17 cellular contexts compared by ENCODE assay signal in genomic region chr1:109832935-109833334, GRCh38.
DNase-seq lines count a peak whose midpoint lies in the region; ATAC-seq and TF ChIP-seq lines count a peak whose summit lies in the region.
"Had no signal": no experiment of that assay in that cellular context is flagged by ENCODE, and none has a peak within 500 bp of the region (broad histone marks: within the 10 kb centered on the region; RNA-seq: fewer than 3 reads in every experiment).

No MANE protein-coding gene starts in this region.

- H3K4me3 ChIP-seq in HUES48 (ENCODE audit: low read depth, low read length) (peak overlapping the region; percentile 24; the same call in 1 of the 2 replicates), iPS-15b (ENCODE audit: low read depth, low read length) (peak overlapping the region; percentile 24), transverse colon (no peak overlapping the region)
- H3K4me3 ChIP-seq: GM23248 had no signal

- peaks cover 48% of the 10 kb centered on the region for H3K36me3 Mint-ChIP-seq in WTC11

- POLR2A ChIA-PET in WTC11 (lab: Charles Lee) = no interaction called here

- H3K4me1 ChIP-seq in HUES48 (ENCODE audit: control insufficient read depth, insufficient read depth, low read length) = peaks cover 13% of the 10 kb centered on the region; the same call in 1 of the 2 replicates
- H3K4me1 ChIP-seq in iPS-15b (ENCODE audit: control insufficient read depth, insufficient read depth, low read length) = peaks cover 13% of the 10 kb centered on the region
- no peaks in the 10 kb centered on the region for H3K4me1 ChIP-seq in transverse colon

- peaks cover 3% of the 10 kb centered on the region; the same call in 1 of the 2 replicates for H3K27me3 Mint-ChIP-seq in WTC11 (ENCODE audit: low read depth)

- CTCF ChIA-PET in WTC11 (lab: Charles Lee) = interaction anchor here (1.0 to 2.5 kb wide), 5 partner anchors 35 to 193 kb away, joined by 3 to 13 read pairs (median 3); partner anchors contain the start of gene AHCYL1

- peak; percentile 80 for ATAC-seq in WTC11
- no peak for ATAC-seq in GM19467 (IDR thresholded peaks at IDR 0.05; ENCODE audit: unreplicated experiment)

- no peaks in the 10 kb centered on the region for H3K36me3 ChIP-seq in HUES48 (ENCODE audit: control insufficient read depth, insufficient read depth, low read length)
- H3K36me3 ChIP-seq in iPS-15b (ENCODE audit: control insufficient read depth, insufficient read depth, low read length) = no peaks in the 10 kb centered on the region
- H3K36me3 ChIP-seq in transverse colon = no peaks in the 10 kb centered on the region
- H3K36me3 ChIP-seq: BE2C had no signal

- TF ChIP-seq POLR2A in transverse colon (IDR thresholded peaks at IDR 0.05) = no peak

- H3K27ac ChIP-seq in HUES48 (ENCODE audit: low read depth, low read length) (peak overlapping the region; percentile 95), transverse colon (no peak overlapping the region)
- H3K27ac ChIP-seq: GM23248 had no signal

- H3K9ac ChIP-seq in HUES48 (ENCODE audit: low read depth, low read length) = 0 out of 2 replicates have a peak overlapping the region, but pooled peaks have one; percentile 28
- H3K9ac ChIP-seq in iPS-15b (ENCODE audit: low read depth, low read length) = no peak overlapping the region
- H3K9ac ChIP-seq: GM23248 had no signal

- H3K4me1 Mint-ChIP-seq in WTC11 = peaks cover 48% of the 10 kb centered on the region

- H3K27me3 ChIP-seq in HUES48 (ENCODE audit: control insufficient read depth, insufficient read depth, low read length) (no peaks in the 10 kb centered on the region), iPS-15b (ENCODE audit: control insufficient read depth, insufficient read depth, low read length) (no peaks in the 10 kb centered on the region), transverse colon (no peaks in the 10 kb centered on the region)
- H3K27me3 ChIP-seq: BE2C had no signal

- TF ChIP-seq EP300 in transverse colon (IDR thresholded peaks at IDR 0.05; ENCODE audit: low read depth) = no peak

- H3K27ac Mint-ChIP-seq in WTC11 = peak overlapping the region; percentile 91

- H3K4me3 Mint-ChIP-seq in WTC11 = peak overlapping the region; percentile 54

- WGBS in transverse colon (ENCODE audit: low coverage in 1 of 2), 2 donors = 72% methylated on average over 5 of the region's 5 CpGs; no CpG with 5 or more reads in 1 of the 2 donors

- peaks cover 48% of the 10 kb centered on the region for H3K9me3 Mint-ChIP-seq in WTC11

- DNase-seq in WTC11 (ENCODE audit: low spot score) (no peak), NOMO-1 (lab: John Stamatoyannopoulos, UW; ENCODE audit: unreplicated experiment in 2 of 2) (no peak), transverse colon (no peak)
- peak; percentile 14 for DNase-seq in stimulated activated CD8-positive, alpha-beta memory T cell treated with anti-CD3 and anti-CD28 coated beads, Interleukin-4, amount 100 ng/mL, for 48 hours
- DNase-seq: BE2C, DMS53, GF-D8, GM23248, Karpas-422, NCI-H1417, NCI-H1694 treated with DMSO at 0.1 percent for 48 hours, NCI-H446, NCI-H526, Right ventricle myocardium superior had no signal

- H3K9me3 ChIP-seq in HUES48 (ENCODE audit: control insufficient read depth, insufficient read depth, low read length) (peaks cover 18% of the 10 kb centered on the region; the same call in 1 of the 2 replicates), iPS-15b (ENCODE audit: control insufficient read depth, insufficient read depth, low read length) (peaks cover 5% of the 10 kb centered on the region), transverse colon (no peaks in the 10 kb centered on the region)
- H3K9me3 ChIP-seq: BE2C had no signal

- intact Hi-C loops in transverse colon (cut with DNase I; ENCODE audit: low total_unique reads) = no loop called here

- in situ Hi-C loops in transverse colon (cut with MboI; ENCODE audit: low pct_ligation_motif_present in 1 of 4, low pct_unique_long_range_greater_than_20kb in 1 of 4, low sequenced_read_pairs in 3 of 4) = no loop called here

- no peak for TF ChIP-seq CTCF in WTC11 (IDR thresholded peaks at IDR 0.05)
- no peak for TF ChIP-seq CTCF in transverse colon (IDR thresholded peaks at IDR 0.05)

TF ChIP-seq in WTC11, 78 proteins besides CTCF, POLR2A, EP300 and RAD21 (continues in another document):
- TF ChIP-seq CREB1 (CRISPR knock-in tag; IDR thresholded peaks at IDR 0.05) = no peak
- TF ChIP-seq TEAD4 (CRISPR knock-in tag; IDR thresholded peaks at IDR 0.05) = no peak
- no peak for TF ChIP-seq FOXJ3 (CRISPR knock-in tag; IDR thresholded peaks at IDR 0.05; ENCODE audit: borderline replicate concordance)
- TF ChIP-seq FOXP1 (CRISPR knock-in tag; IDR thresholded peaks at IDR 0.05; ENCODE audit: borderline replicate concordance) = no peak
- TF ChIP-seq USF1 (CRISPR knock-in tag; IDR thresholded peaks at IDR 0.05) = no peak
- no peak for TF ChIP-seq NR2C2 (CRISPR knock-in tag; IDR thresholded peaks at IDR 0.05)
- no peak for TF ChIP-seq ZBTB21 (CRISPR knock-in tag; IDR thresholded peaks at IDR 0.05; ENCODE audit: borderline replicate concordance)
- TF ChIP-seq ZNF219 (CRISPR knock-in tag; IDR thresholded peaks at IDR 0.05; ENCODE audit: borderline replicate concordance) = no peak
- no peak for TF ChIP-seq AFF4 (CRISPR knock-in tag; IDR thresholded peaks at IDR 0.05; ENCODE audit: borderline replicate concordance)
- TF ChIP-seq SMAD4 (CRISPR knock-in tag; IDR thresholded peaks at IDR 0.05) = no peak
- no peak for TF ChIP-seq TEAD1 (CRISPR knock-in tag; IDR thresholded peaks at IDR 0.05)
- TF ChIP-seq MAX (CRISPR knock-in tag; IDR thresholded peaks at IDR 0.05) = no peak
- TF ChIP-seq ZNF512 (CRISPR knock-in tag; IDR thresholded peaks at IDR 0.05; ENCODE audit: borderline replicate concordance) = no peak
- TF ChIP-seq FOXP4 (CRISPR knock-in tag; IDR thresholded peaks at IDR 0.05) = no peak
- no peak for TF ChIP-seq KAT7 (CRISPR knock-in tag; IDR thresholded peaks at IDR 0.05; ENCODE audit: borderline replicate concordance)

Comparison
In these comparisons a context has a peak if more than half of its experiments do, and no peak if none do; other contexts are left out.
1. H3K4me3 ChIP-seq: peak in HUES48 (single experiment) and iPS-15b (single experiment); none in transverse colon (0 of 4).